In genomic region chr15:66635006-66635405, GRCh38 we compare ENCODE assay signal across 27 cellular contexts.
"Had no signal": no experiment of that assay in that cellular context is flagged by ENCODE, and none has a peak within 500 bp of the region (broad histone marks: within the 10 kb centered on the region; RNA-seq: fewer than 3 reads in every experiment).

No MANE protein-coding gene starts in this region.

- H3K79me2 ChIP-seq: hepatocyte had no signal

- H3K27ac ChIP-seq: dorsolateral prefrontal cortex, epithelial cell of prostate, gastrocnemius medialis, heart left ventricle, hepatocyte, prostate gland, sigmoid colon, spleen, testis, tibial artery, vagina had no signal

- H3K4me2 ChIP-seq: hepatocyte had no signal

- ATAC-seq: esophagus mucosa; gastrocnemius medialis; heart left ventricle; left lobe of liver; naive thymus-derived CD4-positive, alpha-beta T cell; right cardiac atrium; stimulated activated memory B cell treated with anti-CD40 and anti-IgM and Interleukin-4, amounts not matched to agents 10 μg/mL and 1 μg/mL and 100 μg/mL, for 72 hours; stimulated activated naive CD8-positive, alpha-beta T cell treated with anti-CD3 and anti-CD28 coated beads, Interleukin-15, Interleukin-2, amounts not matched to agents 100 U/mL and 50 U/mL, for 24 hours had no signal

- H3K4me1 ChIP-seq: gastrocnemius medialis, prostate gland, sigmoid colon, vagina had no signal

- H2AFZ ChIP-seq: hepatocyte had no signal

- DNase-seq: cortex of kidney; dorsolateral prefrontal cortex; effector CD4-positive, alpha-beta T cell; foreskin fibroblast; gastrocnemius medialis; heart left ventricle; kidney; midbrain; naive thymus-derived CD4-positive, alpha-beta T cell; nephron progenitor cell; nucleus accumbens; sigmoid colon; spleen; stimulated activated CD4-positive, alpha-beta T cell treated with anti-CD3 and anti-CD28 coated beads, Interleukin-4, amount 100 ng/mL, for 4 hours; stimulated activated naive CD8-positive, alpha-beta T cell treated with anti-CD3 and anti-CD28 coated beads, Interleukin-15, Interleukin-2, amounts not matched to agents 100 U/mL and 50 U/mL, for 24 hours; substantia nigra; testis; tibial artery had no signal

- H3K36me3 ChIP-seq: gastrocnemius medialis, heart left ventricle, prostate gland, sigmoid colon, spleen, tibial artery, vagina had no signal

- H3K9me3 ChIP-seq: gastrocnemius medialis, heart left ventricle, prostate gland, sigmoid colon, spleen, testis, tibial artery, vagina had no signal

- H3K27me3 ChIP-seq: dorsolateral prefrontal cortex, gastrocnemius medialis, heart left ventricle, hepatocyte, sigmoid colon, spleen, testis, tibial artery, vagina had no signal

- H3K4me3 ChIP-seq: dorsolateral prefrontal cortex, gastrocnemius medialis, heart left ventricle, hepatocyte, lung, prostate gland, sigmoid colon, spleen, testis, tibial artery, vagina had no signal
